8 cellular contexts compared by ENCODE assay signal in the genomic region with DNA sequence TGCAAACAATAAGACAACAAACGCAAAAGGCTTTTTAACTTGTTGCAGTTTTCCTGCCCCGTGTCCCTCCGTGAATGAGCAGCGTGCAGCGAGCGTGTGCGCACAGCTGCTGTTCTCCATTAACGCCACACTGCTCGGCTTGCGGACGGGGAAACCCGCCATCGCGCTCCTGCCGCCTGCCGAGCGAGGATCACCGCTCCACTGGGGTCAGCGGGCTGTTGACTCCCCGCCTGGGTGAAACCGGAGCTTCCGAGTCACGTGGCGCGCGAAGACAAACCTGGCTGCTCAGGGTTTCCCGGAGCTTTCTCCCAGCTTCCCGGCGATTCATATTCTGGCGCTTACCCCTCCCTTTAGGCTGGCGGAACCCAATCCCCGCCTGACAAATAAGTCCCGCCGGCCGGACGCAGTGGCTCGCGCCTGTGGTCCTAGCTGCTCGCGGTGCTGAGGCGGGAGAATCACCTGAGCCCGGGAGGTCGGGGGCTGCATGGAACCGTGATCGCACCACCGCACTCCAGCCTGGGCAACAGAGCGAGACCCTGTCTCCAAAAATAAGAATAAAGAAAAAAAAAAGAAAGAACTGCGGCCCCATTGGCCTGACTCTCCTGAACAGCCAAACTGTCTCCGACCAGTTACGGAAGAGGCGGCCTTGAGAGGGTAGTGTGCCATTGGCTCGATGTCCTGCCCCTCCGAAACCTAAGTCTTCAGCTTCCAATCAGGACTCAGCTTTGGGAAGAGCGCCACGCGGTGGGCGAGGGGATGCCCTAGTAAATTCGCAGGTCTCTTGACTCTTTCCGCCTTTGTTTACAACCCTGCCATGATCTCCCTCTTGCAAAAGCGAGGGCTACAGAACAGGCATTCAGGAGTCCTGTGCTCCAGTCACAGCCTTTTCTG.
DNase-seq lines count a peak whose midpoint lies in the region; ATAC-seq and FAIRE-seq lines count a peak whose summit lies in the region.

A gene with protein sequence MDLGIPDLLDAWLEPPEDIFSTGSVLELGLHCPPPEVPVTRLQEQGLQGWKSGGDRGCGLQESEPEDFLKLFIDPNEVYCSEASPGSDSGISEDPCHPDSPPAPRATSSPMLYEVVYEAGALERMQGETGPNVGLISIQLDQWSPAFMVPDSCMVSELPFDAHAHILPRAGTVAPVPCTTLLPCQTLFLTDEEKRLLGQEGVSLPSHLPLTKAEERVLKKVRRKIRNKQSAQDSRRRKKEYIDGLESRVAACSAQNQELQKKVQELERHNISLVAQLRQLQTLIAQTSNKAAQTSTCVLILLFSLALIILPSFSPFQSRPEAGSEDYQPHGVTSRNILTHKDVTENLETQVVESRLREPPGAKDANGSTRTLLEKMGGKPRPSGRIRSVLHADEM (plus strand): TSS at position 794 of the 891 bp plus-strand sequence. CDS start 624 bp downstream, outside the sequence.

- peak; percentile 63 for ATAC-seq in HG03442 (IDR thresholded peaks at IDR 0.05; ENCODE audit: unreplicated experiment)

- peak within 1 kb of the TSS; percentile 76 to 95 (median 88) for H3K9ac ChIP-seq in BLaER1 treated with 17β-estradiol and CSF1 and Interleukin-3, amounts not matched to agents 10 nM and 100 nM

- H3K9me3 ChIP-seq in BLaER1 treated with 17β-estradiol and CSF1 and Interleukin-3, amounts not matched to agents 10 nM and 100 nM (replicated peaks in 1 of 11) = no peaks in the 10 kb centered on the region

- no peaks in the 10 kb centered on the region for H3K27me3 ChIP-seq in BLaER1 treated with 17β-estradiol and CSF1 and Interleukin-3, amounts not matched to agents 10 nM and 100 nM
- H3K27me3 ChIP-seq in layer of hippocampus (ENCODE audit: control insufficient read depth, insufficient read depth, low read length) = no peaks in the 10 kb centered on the region

- peak; percentile 95 for FAIRE-seq in GM19239 (lab: Jason Lieb, UNC)

- H3K27ac ChIP-seq in BLaER1 treated with 17β-estradiol and CSF1 and Interleukin-3, amounts not matched to agents 10 nM and 100 nM = peak within 1 kb of the TSS; percentile 44 to 97 (median 92); a peak in 21 of 22 replicates
- H3K27ac ChIP-seq in cingulate gyrus (ENCODE audit: low read depth, low read length) = peak within 1 kb of the TSS; percentile 89
- peak within 1 kb of the TSS; percentile 95 for H3K27ac ChIP-seq in layer of hippocampus (ENCODE audit: low read depth, low read length)

- peak within 1 kb of the TSS; percentile 94 to 100 (median 99) for H3K4me2 ChIP-seq in BLaER1 treated with 17β-estradiol and CSF1 and Interleukin-3, amounts not matched to agents 10 nM and 100 nM

- DNase-seq in GM19239 (ENCODE audit: insufficient read length, low spot score) (peak; percentile 72), NCI-H510A (lab: John Stamatoyannopoulos, UW) (peak; percentile 96)
- peak; percentile 73 to 74 for DNase-seq in activated CD4-positive, alpha-beta T cell treated with anti-CD3 and anti-CD28 coated beads for 24 hours (ENCODE audit: low read depth in 2 of 2)
- peak; percentile 87 for DNase-seq in stimulated activated CD4-positive, alpha-beta T cell treated with anti-CD3 and anti-CD28 coated beads, Interleukin-1b, Interleukin-23, amount 100 ng/mL, for 48 hours

- H4K20me1 ChIP-seq in BLaER1 treated with 17β-estradiol and CSF1 and Interleukin-3, amounts not matched to agents 10 nM and 100 nM = 0 out of 22 replicates have a peak, but pooled peaks cover 0 to 1% (median 0%) of the 10 kb centered on the region in 11 experiments

- peaks cover 54 to 81% (median 73%) of the 10 kb centered on the region in 10 experiments for H3K4me1 ChIP-seq in BLaER1 treated with 17β-estradiol and CSF1 and Interleukin-3, amounts not matched to agents 10 nM and 100 nM

- peaks cover 0 to 4% (median 0%) of the 10 kb centered on the region in 11 experiments; a peak in 3 of 22 replicates for H3K36me3 ChIP-seq in BLaER1 treated with 17β-estradiol and CSF1 and Interleukin-3, amounts not matched to agents 10 nM and 100 nM

- H3K4me3 ChIP-seq in BLaER1 treated with 17β-estradiol and CSF1 and Interleukin-3, amounts not matched to agents 10 nM and 100 nM = peak within 1 kb of the TSS; percentile 59 to 81 (median 72)

Comparison
In these comparisons a context has a peak if more than half of its experiments do, and no peak if none do; other contexts are left out.
1. Peak in every context shown above with its lines: DNase-seq, ATAC-seq, H3K4me3 ChIP-seq and H3K27ac ChIP-seq.